23 cellular contexts compared by ENCODE assay signal in genomic region chr2:217040099-217040498, GRCh38.
"Had no signal": no experiment of that assay in that cellular context is flagged by ENCODE, and none has a peak within 500 bp of the region (broad histone marks: within the 10 kb centered on the region; RNA-seq: fewer than 3 reads in every experiment).

No MANE protein-coding gene starts in this region.

- H3K27ac Mint-ChIP-seq: dendritic cell treated with granulocyte-macrophage colony-stimulating factor and Interleukin-4, amounts not matched to agents 40 ng/mL and 50 ng/mL, for 4 days; effector memory CD8-positive, alpha-beta T cell; endodermal cell; mesothelial cell of epicardium had no signal

- H3K36me3 Mint-ChIP-seq: mesothelial cell of epicardium had no signal

- H3K36me3 ChIP-seq: colonic mucosa, esophagus squamous epithelium, gastrocnemius medialis, heart right ventricle, left lung, lower lobe of right lung had no signal

- H3K4me3 ChIP-seq: colonic mucosa, esophagus squamous epithelium, gastrocnemius medialis, heart right ventricle, left lung, lower lobe of right lung had no signal

- H3K4me1 Mint-ChIP-seq: endodermal cell had no signal

- H3K27ac ChIP-seq: colonic mucosa, epithelial cell of prostate, esophagus squamous epithelium, gastrocnemius medialis, heart right ventricle, left lung, lower lobe of right lung had no signal

- H3K9me3 ChIP-seq: colonic mucosa, esophagus squamous epithelium, gastrocnemius medialis, heart right ventricle, left lung, lower lobe of right lung had no signal

- ATAC-seq: effector memory CD8-positive, alpha-beta T cell; esophagus mucosa; gastrocnemius medialis; heart right ventricle; left cardiac atrium; left lung; left ventricle myocardium superior had no signal

- DNase-seq: colonic mucosa; cortex of kidney; effector CD8-positive, alpha-beta T cell; effector memory CD8-positive, alpha-beta T cell; erythroblast; esophagus squamous epithelium; foreskin fibroblast; foreskin melanocyte; gastrocnemius medialis; glutamatergic neuron; head of caudate nucleus; heart right ventricle; hippocampal formation; left cardiac atrium; left lung; left ventricle myocardium superior; lower lobe of right lung; mesenchymal stem cell had no signal

- H3K4me3 Mint-ChIP-seq: dendritic cell treated with granulocyte-macrophage colony-stimulating factor and Interleukin-4, amounts not matched to agents 40 ng/mL and 50 ng/mL, for 4 days; effector memory CD8-positive, alpha-beta T cell; endodermal cell; mesothelial cell of epicardium had no signal

- H3K27me3 ChIP-seq: colonic mucosa, esophagus squamous epithelium, gastrocnemius medialis, left lung had no signal

- H3K4me1 ChIP-seq: colonic mucosa, left lung, lower lobe of right lung had no signal

- H3K9me3 Mint-ChIP-seq: endodermal cell, mesothelial cell of epicardium had no signal
